ENCODE assay signal across 8 cellular contexts in the genomic region with DNA sequence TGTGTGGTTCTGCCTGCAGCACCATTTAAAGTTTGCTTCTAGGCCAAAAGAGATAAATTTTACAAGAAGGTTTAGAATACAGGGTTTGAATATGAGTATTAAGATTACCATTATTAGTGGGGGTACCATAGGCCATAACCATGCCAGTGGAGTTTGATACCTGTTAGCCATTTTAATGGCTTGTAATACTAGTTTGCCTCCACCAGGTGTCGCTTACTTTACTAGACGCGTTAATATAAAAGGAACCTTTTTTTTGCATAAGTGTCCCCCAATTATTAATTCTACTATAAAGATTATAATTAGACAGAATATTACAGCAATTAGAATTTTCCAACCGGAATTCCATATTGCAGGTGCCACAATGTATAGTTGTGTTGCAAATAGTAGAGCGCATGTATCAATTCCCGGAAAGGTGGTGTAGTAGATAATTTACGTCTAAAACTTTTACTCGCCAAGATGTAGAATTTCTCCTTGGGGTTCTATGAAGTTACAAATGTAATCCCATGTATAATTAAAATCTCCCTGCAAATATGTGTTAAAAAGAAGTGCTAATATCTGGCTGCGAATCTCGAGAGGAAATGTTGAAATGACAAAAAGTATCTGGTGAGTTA. TPM values are rescaled to one million over a fixed set of nuclear protein-coding genes. Genes with fewer than 3 reads are reported as not detected.
DNase-seq lines count a peak whose midpoint lies in the region; ATAC-seq and TF ChIP-seq lines count a peak whose summit lies in the region.

No MANE protein-coding gene starts in this region.

- H3K9me3 ChIP-seq in heart right ventricle (peaks cover 0 to 4% (median 0%) of the 10 kb centered on the region in 11 donors), PC-9 (ENCODE audit: insufficient read depth, low read depth) (no peaks in the 10 kb centered on the region), upper lobe of right lung (no peaks in the 10 kb centered on the region)
- no peaks in the 10 kb centered on the region for H3K9me3 ChIP-seq in effector memory CD4-positive, alpha-beta T cell (ENCODE audit: control insufficient read depth, low read length)

- intact Hi-C loops in heart right ventricle (cut with DNase I) = no loop called here
- intact Hi-C loops in Right ventricle myocardium inferior (cut with DNase I) = no loop called here
- intact Hi-C loops in PC-9 (cut with micrococcal nuclease; ENCODE audit: unreplicated experiment) = no loop called here
- intact Hi-C loops in upper lobe of right lung (cut with DNase I) = no loop called here

- H3F3A ChIP-seq in PC-9 (ENCODE audit: insufficient read depth, low read depth) = no peaks in the 10 kb centered on the region

- H3K9me2 ChIP-seq in PC-9 (ENCODE audit: insufficient read depth) = no peaks in the 10 kb centered on the region

- H3K36me3 ChIP-seq in heart right ventricle = no peaks in the 10 kb centered on the region
- H3K36me3 ChIP-seq in PC-9 (ENCODE audit: low read depth) = no peaks in the 10 kb centered on the region
- no peaks in the 10 kb centered on the region for H3K36me3 ChIP-seq in upper lobe of right lung
- no peaks in the 10 kb centered on the region for H3K36me3 ChIP-seq in effector memory CD4-positive, alpha-beta T cell (ENCODE audit: control insufficient read depth, insufficient read depth, low read length)

- TF ChIP-seq CTCF in heart right ventricle (IDR thresholded peaks at IDR 0.05) (peak in 7 of 9 donors; percentile 34 to 62 (median 44)), PC-9 (conservative IDR thresholded peaks at IDR 0.05) (peak; percentile 89), fibroblast of pulmonary artery (IDR thresholded peaks at IDR 0.05; ENCODE audit: low read length, missing control alignments) (peak; percentile 38), upper lobe of right lung (IDR thresholded peaks at IDR 0.05) (peak; percentile 65)

- H4K20me1 ChIP-seq in PC-9 (ENCODE audit: insufficient read depth) = no peaks in the 10 kb centered on the region

- 68 to 74% methylated on average over 10 of the region's 10 CpGs for WGBS in heart right ventricle, 2 donors

- H3K4me2 ChIP-seq in PC-9 = no peak overlapping the region

- H3K27ac ChIP-seq in heart right ventricle (no peak overlapping the region), PC-9 (no peak overlapping the region), upper lobe of right lung (no peak overlapping the region)
- no peak overlapping the region for H3K27ac ChIP-seq in effector memory CD4-positive, alpha-beta T cell (ENCODE audit: insufficient read depth, low read length, poor library complexity, severe bottlenecking)

- DNase-seq in heart right ventricle = no peak
- no peak for DNase-seq in Right ventricle myocardium inferior (ENCODE audit: missing footprints)
- DNase-seq in PC-9 = no peak
- DNase-seq in fibroblast of pulmonary artery (ENCODE audit: low read depth) = peak; percentile 4
- no peak for DNase-seq in upper lobe of right lung
- no peak for DNase-seq in effector memory CD4-positive, alpha-beta T cell

- ATAC-seq in heart right ventricle = no peak
- no peak for ATAC-seq in Right ventricle myocardium inferior
- ATAC-seq in upper lobe of right lung = peak; percentile 39
- no peak for ATAC-seq in GM19397 (IDR thresholded peaks at IDR 0.05; ENCODE audit: unreplicated experiment)
- no peak for ATAC-seq in GM19023 (IDR thresholded peaks at IDR 0.05; ENCODE audit: unreplicated experiment)

- BruUV-seq in PC-9 (replicated peaks; lab: Mats Ljungman, UMichigan) = no TSS peak

- POLR2A ChIA-PET in PC-9 (lab: Charles Lee; ENCODE audit: unreplicated experiment) = no interaction called here

- H3K4me1 ChIP-seq in heart right ventricle (no peaks in the 10 kb centered on the region), PC-9 (replicated peaks; ENCODE audit: insufficient read depth) (no peaks in the 10 kb centered on the region), upper lobe of right lung (no peaks in the 10 kb centered on the region)
- no peaks in the 10 kb centered on the region for H3K4me1 ChIP-seq in effector memory CD4-positive, alpha-beta T cell (ENCODE audit: control insufficient read depth, insufficient read depth, low read length, poor library complexity, severe bottlenecking)

- H3K79me2 ChIP-seq in PC-9 (ENCODE audit: low read depth) = no peaks in the 10 kb centered on the region

- CTCF ChIA-PET in PC-9 (lab: Charles Lee) = no interaction called here

- H3K27me3 ChIP-seq in heart right ventricle = peaks cover 0 to 11% (median 0%) of the 10 kb centered on the region in 7 donors
- 0 out of 2 replicates have a peak, but pooled peaks cover 3% of the 10 kb centered on the region for H3K27me3 ChIP-seq in PC-9 (ENCODE audit: insufficient read depth, low read depth)
- no peaks in the 10 kb centered on the region for H3K27me3 ChIP-seq in upper lobe of right lung
- H3K27me3 ChIP-seq in effector memory CD4-positive, alpha-beta T cell (replicated peaks; ENCODE audit: control insufficient read depth, insufficient read depth, low read length, poor library complexity, severe bottlenecking) = no peaks in the 10 kb centered on the region

- H2AFZ ChIP-seq in PC-9 = no peak overlapping the region

- no peak overlapping the region for H3K4me3 ChIP-seq in heart right ventricle
- H3K4me3 ChIP-seq in PC-9 = no peak overlapping the region
- H3K4me3 ChIP-seq in fibroblast of pulmonary artery (replicated peaks; ENCODE audit: low read depth, low read length) = no peak overlapping the region
- no peak overlapping the region for H3K4me3 ChIP-seq in upper lobe of right lung
- H3K4me3 ChIP-seq in effector memory CD4-positive, alpha-beta T cell (ENCODE audit: insufficient read depth, low read depth, low read length, poor library complexity, severe bottlenecking) = no peak overlapping the region

RNA-seq across cellular contexts. Expression of a gene that starts 16.1 kb away (rescaled TPM):
- total RNA-seq in heart right ventricle = under 1 TPM in 1 of 10 donors, not detected in 9; 0.62 TPM
- polyA plus RNA-seq in heart right ventricle = under 1 TPM in 1 of 2 donors, not detected in 1; 0.28 TPM
- total RNA-seq in Right ventricle myocardium inferior = not detected
- not detected in 2 replicates for total RNA-seq in PC-9 (2021)
- total RNA-seq in upper lobe of right lung = not detected

RNA-seq across cellular contexts. Expression of a gene that starts 35.1 kb away (rescaled TPM):
- total RNA-seq in heart right ventricle (10 to 100 TPM in 5 of 10 donors, 1 to 10 TPM in 5; 3.6 to 23.9 (median 7.6) TPM), Right ventricle myocardium inferior (14.5 TPM), PC-9 (2021) (not detected in 2 replicates), upper lobe of right lung (184 TPM)
- 1 to 10 TPM; 2.3 to 6.7 TPM for polyA plus RNA-seq in heart right ventricle

RNA-seq across cellular contexts. Expression of a gene that starts 53.1 kb away (rescaled TPM):
- total RNA-seq in heart right ventricle (1 to 10 TPM in 1 of 10 donors, under 1 TPM in 7, not detected in 2; 0.11 to 1.6 (median 0.28) TPM), Right ventricle myocardium inferior (1.0 TPM), PC-9 (2021) (not detected in 2 replicates), upper lobe of right lung (10.3 TPM)
- 1 to 10 TPM in 1 of 2 donors, under 1 TPM in 1; 0.16 to 2.6 TPM for polyA plus RNA-seq in heart right ventricle

Comparison
In these comparisons a context has a peak if more than half of its experiments do, and no peak if none do; other contexts are left out.
1. CTCF ChIP-seq: peak in every context shown above with its lines; median percentile 89 in PC-9; 65 in upper lobe of right lung; 44 in heart right ventricle; 38 in fibroblast of pulmonary artery.